In genomic region chr6:14674867-14675648, GRCh38 we compare ENCODE assay signal across 24 cellular contexts.
DNase-seq lines count a peak whose midpoint lies in the region; ATAC-seq, FAIRE-seq and TF ChIP-seq lines count a peak whose summit lies in the region.
"Had no signal": no experiment of that assay in that cellular context is flagged by ENCODE, and none has a peak within 500 bp of the region (broad histone marks: within the 10 kb centered on the region; RNA-seq: fewer than 3 reads in every experiment).

No MANE protein-coding gene starts in this region.

- BruUV-seq in PC-9 (replicated peaks; lab: Mats Ljungman, UMichigan) = no TSS peak

- no peaks in the 10 kb centered on the region for H3K36me3 ChIP-seq in bronchial epithelial cell (ENCODE audit: control insufficient read depth, insufficient read depth, low read length)
- H3K36me3 ChIP-seq in PC-9 (ENCODE audit: low read depth) = no peaks in the 10 kb centered on the region
- H3K36me3 ChIP-seq: brain microvascular endothelial cell, left ventricle myocardium inferior, Peyer's patch had no signal

- CTCF ChIA-PET in activated CD8-positive, alpha-beta T cell treated with anti-CD3 and anti-CD28 coated beads, Interleukin-2, amount 10 ng/mL, durations not matched to agents 7 days and 5 days (lab: Charles Lee) = no interaction called here
- CTCF ChIA-PET in PC-9 (lab: Charles Lee) = no interaction called here

- H3K27me3 ChIP-seq in bronchial epithelial cell (ENCODE audit: control insufficient read depth, insufficient read depth, low read length) (no peaks in the 10 kb centered on the region), PC-9 (ENCODE audit: insufficient read depth, low read depth) (no peaks in the 10 kb centered on the region)
- H3K27me3 ChIP-seq: brain microvascular endothelial cell, Peyer's patch had no signal

- POLR2A ChIA-PET in activated CD8-positive, alpha-beta T cell treated with anti-CD3 and anti-CD28 coated beads, Interleukin-2, amount 10 ng/mL, durations not matched to agents 7 days and 5 days (lab: Charles Lee) = no interaction called here
- POLR2A ChIA-PET in PC-9 (lab: Charles Lee; ENCODE audit: unreplicated experiment) = no interaction called here

- H3K9me2 ChIP-seq in PC-9 (ENCODE audit: insufficient read depth) = no peaks in the 10 kb centered on the region

- no peaks in the 10 kb centered on the region for H3K79me2 ChIP-seq in PC-9 (ENCODE audit: low read depth)

- H3K9me3 ChIP-seq in PC-9 (ENCODE audit: insufficient read depth, low read depth) = no peaks in the 10 kb centered on the region
- H3K9me3 ChIP-seq: left ventricle myocardium inferior, Peyer's patch had no signal

- no peak for FAIRE-seq in bronchial epithelial cell (lab: Jason Lieb, UNC)
- no peak for FAIRE-seq in GM19239 (lab: Jason Lieb, UNC)
- FAIRE-seq: islet of Langerhans had no signal

- peaks cover 4% of the 10 kb centered on the region for H3K4me1 Mint-ChIP-seq in activated CD8-positive, alpha-beta T cell treated with anti-CD3 and anti-CD28 coated beads, Interleukin-2, amount 10 ng/mL, durations not matched to agents 7 days and 5 days (ENCODE audit: low read depth)

- H3K4me2 ChIP-seq in PC-9 = no peak overlapping the region
- H3K4me2 ChIP-seq: KMS-11 had no signal

- ATAC-seq in activated CD8-positive, alpha-beta T cell treated with anti-CD3 and anti-CD28 coated beads, Interleukin-2, amount 10 ng/mL, durations not matched to agents 7 days and 5 days = no peak
- ATAC-seq in HG02973 (IDR thresholded peaks at IDR 0.05; ENCODE audit: unreplicated experiment) = no peak
- ATAC-seq: HCT116 had no signal

- peaks cover 2% of the 10 kb centered on the region for H3K36me3 Mint-ChIP-seq in activated CD8-positive, alpha-beta T cell treated with anti-CD3 and anti-CD28 coated beads, Interleukin-2, amount 10 ng/mL, durations not matched to agents 7 days and 5 days (ENCODE audit: low read depth)
- H3K36me3 Mint-ChIP-seq: CD14-positive monocyte, type B pancreatic cell had no signal

- DNase-seq in stimulated activated CD4-positive, alpha-beta T cell treated with anti-CD3 and anti-CD28 coated beads, Interleukin-15, amount 100 ng/mL, for 24 hours = peak; percentile 30
- DNase-seq in stimulated activated CD4-positive, alpha-beta T cell treated with anti-CD3 and anti-CD28 coated beads, Interleukin-2, amount 100 ng/mL, for 24 hours = no peak
- DNase-seq in activated CD8-positive, alpha-beta T cell treated with anti-CD3 and anti-CD28 coated beads, Interleukin-2, amount 10 ng/mL, durations not matched to agents 7 days and 5 days = no peak
- DNase-seq in bronchial epithelial cell (ENCODE audit: low read depth) = peak; percentile 61
- no peak for DNase-seq in PC-9
- no peak for DNase-seq in GM19239 (ENCODE audit: insufficient read length, low spot score)
- DNase-seq: activated effector memory CD4-positive, alpha-beta T cell treated with Interleukin-2 at 50 U/mL for 16 hours; brain microvascular endothelial cell; Calu3; glutamatergic neuron; left ventricle myocardium inferior; naive B cell; NCI-H2029 treated with DMSO at 0.1 percent for 48 hours; NCI-H526 treated with DMSO at 0.1 percent for 48 hours; Peyer's patch; stimulated activated CD8-positive, alpha-beta memory T cell treated with anti-CD3 and anti-CD28 coated beads, Interleukin-4, amount 100 ng/mL, for 48 hours; SW 1271; T1000 had no signal

- H3K27ac ChIP-seq in PC-9 = no peak overlapping the region
- H3K27ac ChIP-seq: brain microvascular endothelial cell, KMS-11, left ventricle myocardium inferior, Peyer's patch had no signal

- no peak for TF ChIP-seq CTCF in bronchial epithelial cell (IDR thresholded peaks at IDR 0.05; ENCODE audit: insufficient read depth, low read length, severe bottlenecking)
- TF ChIP-seq CTCF in PC-9 (conservative IDR thresholded peaks at IDR 0.05) = no peak

- no peak overlapping the region for H3K4me3 Mint-ChIP-seq in activated CD8-positive, alpha-beta T cell treated with anti-CD3 and anti-CD28 coated beads, Interleukin-2, amount 10 ng/mL, durations not matched to agents 7 days and 5 days
- H3K4me3 Mint-ChIP-seq: CD14-positive monocyte, naive B cell, type B pancreatic cell had no signal

- H3K9me3 Mint-ChIP-seq in activated CD8-positive, alpha-beta T cell treated with anti-CD3 and anti-CD28 coated beads, Interleukin-2, amount 10 ng/mL, durations not matched to agents 7 days and 5 days (ENCODE audit: insufficient read depth) = no peaks in the 10 kb centered on the region
- H3K9me3 Mint-ChIP-seq: CD14-positive monocyte had no signal

- no peaks in the 10 kb centered on the region for H4K20me1 ChIP-seq in PC-9 (ENCODE audit: insufficient read depth)

- peaks cover 7% of the 10 kb centered on the region; the same call in 1 of the 2 replicates for H3F3A ChIP-seq in PC-9 (ENCODE audit: insufficient read depth, low read depth)

- no peaks in the 10 kb centered on the region for H3K27me3 Mint-ChIP-seq in activated CD8-positive, alpha-beta T cell treated with anti-CD3 and anti-CD28 coated beads, Interleukin-2, amount 10 ng/mL, durations not matched to agents 7 days and 5 days (ENCODE audit: low read depth)
- H3K27me3 Mint-ChIP-seq: naive B cell had no signal

- H3K27ac Mint-ChIP-seq in activated CD8-positive, alpha-beta T cell treated with anti-CD3 and anti-CD28 coated beads, Interleukin-2, amount 10 ng/mL, durations not matched to agents 7 days and 5 days = peak overlapping the region; percentile 26
- H3K27ac Mint-ChIP-seq: type B pancreatic cell had no signal

- no peak overlapping the region for H2AFZ ChIP-seq in PC-9

- intact Hi-C loops in PC-9 (cut with micrococcal nuclease; ENCODE audit: unreplicated experiment) = no loop called here

- peaks cover 13% of the 10 kb centered on the region for H3K4me1 ChIP-seq in PC-9 (replicated peaks; ENCODE audit: insufficient read depth)
- H3K4me1 ChIP-seq: Peyer's patch had no signal

- H3K4me3 ChIP-seq in bronchial epithelial cell (ENCODE audit: low read depth, low read length) = no peak overlapping the region
- no peak overlapping the region for H3K4me3 ChIP-seq in PC-9
- H3K4me3 ChIP-seq: left ventricle myocardium inferior, Peyer's patch had no signal

Comparison
In these comparisons a context has a peak if more than half of its experiments do, and no peak if none do; other contexts are left out.
1. DNase-seq: peak in stimulated activated CD4-positive, alpha-beta T cell treated with anti-CD3 and anti-CD28 coated beads, Interleukin-15, amount 100 ng/mL, for 24 hours (single experiment) and bronchial epithelial cell (single experiment); none in stimulated activated CD4-positive, alpha-beta T cell treated with anti-CD3 and anti-CD28 coated beads, Interleukin-2, amount 100 ng/mL, for 24 hours (0 of 2), activated CD8-positive, alpha-beta T cell treated with anti-CD3 and anti-CD28 coated beads, Interleukin-2, amount 10 ng/mL, durations not matched to agents 7 days and 5 days (single experiment), PC-9 (0 of 2) and GM19239 (single experiment).